ENCODE assay signal across 10 cellular contexts in genomic region chr17:43406676-43407645, GRCh38. TPM values are rescaled to one million over a fixed set of nuclear protein-coding genes. Genes with fewer than 3 reads are reported as not detected.
DNase-seq lines count a peak whose midpoint lies in the region; ATAC-seq lines count a peak whose summit lies in the region.
"Had no signal": no experiment of that assay in that cellular context is flagged by ENCODE, and none has a peak within 500 bp of the region (broad histone marks: within the 10 kb centered on the region; RNA-seq: fewer than 3 reads in every experiment).

No MANE protein-coding gene starts in this region.

- H3K4me2 ChIP-seq in mesenchymal stem cell (ENCODE audit: low read length, poor library complexity, severe bottlenecking) = no peak overlapping the region

- WGBS in mesenchymal stem cell = 77% methylated on average over 8 of the region's 10 CpGs

- no peak overlapping the region for H3K4me3 Mint-ChIP-seq in central memory CD8-positive, alpha-beta T cell

- no peaks in the 10 kb centered on the region for H3K4me1 Mint-ChIP-seq in central memory CD8-positive, alpha-beta T cell

- no peak for ATAC-seq in central memory CD8-positive, alpha-beta T cell (replicated peaks; ENCODE audit: extremely low read depth, poor library complexity, severe bottlenecking)
- ATAC-seq in GM21529 (IDR thresholded peaks at IDR 0.05; ENCODE audit: unreplicated experiment) (no peak), GM18870 (IDR thresholded peaks at IDR 0.05; ENCODE audit: unreplicated experiment) (no peak)

- no peak overlapping the region for H2BK5ac ChIP-seq in mesenchymal stem cell (ENCODE audit: low read depth, low read length, poor library complexity, severe bottlenecking)

- no peak overlapping the region for H3K14ac ChIP-seq in mesenchymal stem cell (ENCODE audit: low read length in 2 of 2)

- peak overlapping the region; percentile 18 to 68 for H3K4ac ChIP-seq in mesenchymal stem cell (ENCODE audit: low read depth in 1 of 2, low read length in 2 of 2)

- H2BK120ac ChIP-seq in mesenchymal stem cell (ENCODE audit: low read depth, low read length) = peak overlapping the region; percentile 97

- peak overlapping the region; percentile 90 to 96 for H3K18ac ChIP-seq in mesenchymal stem cell (ENCODE audit: low read depth in 1 of 2, low read length in 2 of 2)

- peak; percentile 62 for DNase-seq in AG08396 (ENCODE audit: low spot score)
- peak; percentile 82 for DNase-seq in NCI-H1694 treated with DMSO at 0.1 percent for 48 hours (lab: John Stamatoyannopoulos, UW)
- no peak for DNase-seq in central memory CD8-positive, alpha-beta T cell (ENCODE audit: low spot score in 2 of 2)
- DNase-seq in mesenchymal stem cell = peak; percentile 74
- no peak for DNase-seq in ureter (ENCODE audit: low spot score)
- DNase-seq in activated CD8-positive, alpha-beta memory T cell treated with anti-CD3 and anti-CD28 coated beads, Interleukin-2, amount 50 U/mL, for 48 hours = no peak
- DNase-seq: C1 segment of cervical spinal cord; central memory CD4-positive, alpha-beta T cell had no signal

- peaks cover 2% of the 10 kb centered on the region for H3K79me1 ChIP-seq in mesenchymal stem cell (replicated peaks; ENCODE audit: low read length, poor library complexity, severe bottlenecking)

- H4K91ac ChIP-seq in mesenchymal stem cell (ENCODE audit: low read length) = peak overlapping the region; percentile 79

- H3K4me3 ChIP-seq in mesenchymal stem cell (ENCODE audit: insufficient read depth in 1 of 2, low read depth in 1 of 2, low read length in 2 of 2) = no peak overlapping the region

- H3K27ac ChIP-seq in mesenchymal stem cell (ENCODE audit: low read length, poor library complexity, severe bottlenecking) = no peak overlapping the region

- H2AFZ ChIP-seq in mesenchymal stem cell (ENCODE audit: low read depth, low read length) = peak overlapping the region; percentile 57

- H3K9me3 Mint-ChIP-seq in central memory CD8-positive, alpha-beta T cell = no peaks in the 10 kb centered on the region

- H3K9me3 ChIP-seq in mesenchymal stem cell (ENCODE audit: control insufficient read depth, low read length) = no peaks in the 10 kb centered on the region

- peak overlapping the region; percentile 66 for H2BK15ac ChIP-seq in mesenchymal stem cell (ENCODE audit: low read depth, poor library complexity, severe bottlenecking)

- H3K36me3 Mint-ChIP-seq in central memory CD8-positive, alpha-beta T cell (ENCODE audit: insufficient read depth) = peaks cover 2% of the 10 kb centered on the region

- peak overlapping the region; percentile 65 for H3K9ac ChIP-seq in mesenchymal stem cell (ENCODE audit: low read length)

- H3K4me1 ChIP-seq in mesenchymal stem cell (ENCODE audit: control insufficient read depth, insufficient read depth, low read depth, low read length) = peaks cover 17% of the 10 kb centered on the region

- peak overlapping the region; percentile 59 to 98 for H2BK12ac ChIP-seq in mesenchymal stem cell (ENCODE audit: low read length in 2 of 2)

- peaks cover 0 to 3% of the 10 kb centered on the region in 2 experiments for H3K36me3 ChIP-seq in mesenchymal stem cell (ENCODE audit: control insufficient read depth in 1 of 2, insufficient read depth in 2 of 2, low read depth in 1 of 2, low read length in 2 of 2)

- H3K23ac ChIP-seq in mesenchymal stem cell (ENCODE audit: low read length in 2 of 2) = no peak overlapping the region

- no peaks in the 10 kb centered on the region for H3K27me3 ChIP-seq in mesenchymal stem cell (ENCODE audit: control insufficient read depth in 1 of 2, insufficient read depth in 1 of 2, low read length in 2 of 2)

- H4K8ac ChIP-seq in mesenchymal stem cell (ENCODE audit: low read length) = peak overlapping the region; percentile 77

- H3K27ac Mint-ChIP-seq in central memory CD8-positive, alpha-beta T cell (ENCODE audit: low read depth) = peak overlapping the region; percentile 52

- H2AK5ac ChIP-seq in mesenchymal stem cell (ENCODE audit: low read length, severe bottlenecking) = peak overlapping the region; percentile 85

- H3K27me3 Mint-ChIP-seq in central memory CD8-positive, alpha-beta T cell = peaks cover 19% of the 10 kb centered on the region

RNA-seq across cellular contexts. Expression of gene ARL4D, which starts 8.2 kb away (rescaled TPM):
- polyA plus RNA-seq in mesenchymal stem cell (2013, experiment 1 of 2) = 8.4 TPM
- polyA plus RNA-seq in mesenchymal stem cell (2013, experiment 2 of 2) = 8.7 TPM
- total RNA-seq in ureter = 34.3 TPM

Comparison
In these comparisons a context has a peak if more than half of its experiments do, and no peak if none do; other contexts are left out.
1. DNase-seq: peak in AG08396 (single experiment), NCI-H1694 treated with DMSO at 0.1 percent for 48 hours (single experiment) and mesenchymal stem cell (single experiment); none in central memory CD8-positive, alpha-beta T cell (0 of 2), ureter (single experiment) and activated CD8-positive, alpha-beta memory T cell treated with anti-CD3 and anti-CD28 coated beads, Interleukin-2, amount 50 U/mL, for 48 hours (single experiment).